In genomic region chr16:35210681-35211433, GRCh38 we compare ENCODE assay signal across 16 cellular contexts.
A peak's percentile ranks its signal among the peaks of the same experiment; 100 is the strongest.
DNase-seq lines count a peak whose midpoint lies in the region; ATAC-seq and TF ChIP-seq lines count a peak whose summit lies in the region.
"Had no signal": no experiment of that assay in that cellular context is flagged by ENCODE, and none has a peak within 500 bp of the region (broad histone marks: within the 10 kb centered on the region; RNA-seq: fewer than 3 reads in every experiment).

No MANE protein-coding gene starts in this region.

- H3K27ac Mint-ChIP-seq in glutamatergic neuron (ENCODE audit: unreplicated experiment), result no peak overlapping the region
- H3K27ac Mint-ChIP-seq: B cell; CD8-positive, alpha-beta T cell; HFFc6; T-helper 1 cell treated with Interleukin-12 subunit alpha and Interleukin-12 subunit beta and Interleukin-4 antibody, amounts not matched to agents 30 μg/mL and 1 μg/mL, for 36 hours had no signal

- H3K9me3 Mint-ChIP-seq in glutamatergic neuron (ENCODE audit: unreplicated experiment), result peaks cover 13% of the 10 kb centered on the region

- DNase-seq in COLO829 (ENCODE audit: low spot score) (peak; percentile 56), DMS153 (lab: John Stamatoyannopoulos, UW) (peak; percentile 72), NCI-H2029 (lab: John Stamatoyannopoulos, UW) (peak; percentile 91), glutamatergic neuron (no peak)
- no peak for DNase-seq in effector CD4-positive, alpha-beta T cell
- DNase-seq: CD8-positive, alpha-beta T cell; GF-D8; HFFc6; NCI-H1694; NCI-H2171 had no signal

- H3K4me1 Mint-ChIP-seq in glutamatergic neuron (ENCODE audit: low read depth, unreplicated experiment), result no peaks in the 10 kb centered on the region
- H3K4me1 Mint-ChIP-seq: B cell had no signal

- no peaks in the 10 kb centered on the region for H3K36me3 Mint-ChIP-seq in glutamatergic neuron (ENCODE audit: unreplicated experiment)
- H3K36me3 Mint-ChIP-seq: CD8-positive, alpha-beta T cell had no signal

- TF ChIP-seq CTCF in glutamatergic neuron (IDR thresholded peaks at IDR 0.05; ENCODE audit: partially characterized antibody, unreplicated experiment), result no peak

- peaks cover 5% of the 10 kb centered on the region for H3K27me3 Mint-ChIP-seq in glutamatergic neuron (ENCODE audit: unreplicated experiment)
- H3K27me3 Mint-ChIP-seq: B cell had no signal

- ATAC-seq in esophagus mucosa, result peak; percentile 45
- ATAC-seq in GM18519 (IDR thresholded peaks at IDR 0.05; ENCODE audit: low FRiP score, unreplicated experiment), result no peak
- ATAC-seq: CD8-positive, alpha-beta T cell; K562; Panc1 had no signal

- no peak overlapping the region for H3K4me3 Mint-ChIP-seq in glutamatergic neuron (ENCODE audit: unreplicated experiment)
- H3K4me3 Mint-ChIP-seq: B cell; CD8-positive, alpha-beta T cell; HFFc6; T-helper 1 cell treated with Interleukin-12 subunit alpha and Interleukin-12 subunit beta and Interleukin-4 antibody, amounts not matched to agents 30 μg/mL and 1 μg/mL, for 36 hours had no signal

Comparison
In these comparisons a context has a peak if more than half of its experiments do, and no peak if none do; other contexts are left out.
1. DNase-seq: peak in COLO829 (single experiment), DMS153 (single experiment) and NCI-H2029 (single experiment); none in glutamatergic neuron (single experiment) and effector CD4-positive, alpha-beta T cell (single experiment).